ENCODE assay signal across 12 cellular contexts in genomic region chr1:158951956-158952355, GRCh38. TPM values are rescaled to one million over a fixed set of nuclear protein-coding genes. Genes with fewer than 3 reads are reported as not detected.
DNase-seq lines count a peak whose midpoint lies in the region; ATAC-seq, FAIRE-seq and TF ChIP-seq lines count a peak whose summit lies in the region.
"Had no signal": no experiment of that assay in that cellular context is flagged by ENCODE, and none has a peak within 500 bp of the region (broad histone marks: within the 10 kb centered on the region; RNA-seq: fewer than 3 reads in every experiment).

No MANE protein-coding gene starts in this region.

- H3K9me3 ChIP-seq in Loucy (ENCODE audit: insufficient read depth, low read depth, low read length), result no peaks in the 10 kb centered on the region

- H3K27ac Mint-ChIP-seq in WTC11, result no peak overlapping the region

- no peaks in the 10 kb centered on the region for H3K79me2 ChIP-seq in Loucy (ENCODE audit: insufficient read depth, low read length)

- 0 out of 2 replicates have a peak, but pooled peaks cover 6% of the 10 kb centered on the region for H3F3A ChIP-seq in Loucy (ENCODE audit: low read depth)

- no peak for FAIRE-seq in RCC 7860 (lab: Jason Lieb, UNC)
- FAIRE-seq: small intestine had no signal

- H4K20me1 ChIP-seq in Loucy (ENCODE audit: insufficient read depth, low read length, poor library complexity, severe bottlenecking), result no peaks in the 10 kb centered on the region

- no peak overlapping the region; the same call in 1 of the 2 replicates for H3K4me3 Mint-ChIP-seq in WTC11

- no peaks in the 10 kb centered on the region for H3K27me3 ChIP-seq in Loucy (ENCODE audit: insufficient read depth, low read length, poor library complexity, severe bottlenecking)

- TF ChIP-seq CTCF in GM13976 (IDR thresholded peaks at IDR 0.05; ENCODE audit: borderline replicate concordance, control extremely low read depth, extremely low read depth, insufficient read depth, missing control alignments) (no peak), Loucy (conservative IDR thresholded peaks at IDR 0.05; ENCODE audit: low read length) (peak; percentile 21; the same call in 1 of the 2 replicates), WTC11 (IDR thresholded peaks at IDR 0.05) (no peak)

- H3K9me3 Mint-ChIP-seq in WTC11, result peaks cover 21% of the 10 kb centered on the region

- H3K36me3 Mint-ChIP-seq in WTC11, result peaks cover 7% of the 10 kb centered on the region

- H3K4me1 Mint-ChIP-seq in WTC11, result peaks cover 19% of the 10 kb centered on the region

- peak overlapping the region; percentile 69 for H2AFZ ChIP-seq in Loucy (ENCODE audit: low read length)

- peaks cover 50% of the 10 kb centered on the region for H3K27me3 Mint-ChIP-seq in WTC11 (ENCODE audit: low read depth)

- no peaks in the 10 kb centered on the region for H3K9me2 ChIP-seq in Loucy (replicated peaks; ENCODE audit: low read depth, low read length)

- peak overlapping the region; percentile 71 for H3K4me3 ChIP-seq in Loucy (ENCODE audit: low read length, poor library complexity, severe bottlenecking)

- in situ Hi-C loops in GM13976 (cut with MboI; ENCODE audit: low sequenced_read_pairs, unreplicated experiment), result no loop called here

- DNase-seq in GM13976 (ENCODE audit: low spot score) (peak; percentile 42), WTC11 (ENCODE audit: low spot score) (peak; percentile 41), Ammon's horn (ENCODE audit: low spot score) (no peak), occipital lobe (lab: John Stamatoyannopoulos, UW) (no peak), medulla oblongata (ENCODE audit: extremely low spot score) (no peak), RCC 7860 (ENCODE audit: low spot score) (no peak)
- DNase-seq: small intestine; stimulated activated naive CD4-positive, alpha-beta T cell treated with Interleukin-2 at 50 U/mL for 16 hours had no signal

- ATAC-seq in GM21619 (IDR thresholded peaks at IDR 0.05; ENCODE audit: unreplicated experiment) (peak; percentile 66), WTC11 (peak; percentile 84)

- H3K9ac ChIP-seq in Loucy (ENCODE audit: low read depth, low read length, poor library complexity, severe bottlenecking), result peak overlapping the region; percentile 68

- CTCF ChIA-PET in WTC11 (lab: Charles Lee), result interaction anchor here (0.7 to 0.8 kb wide), 3 partner anchors 146 to 771 kb away, joined by 3 to 7 read pairs (median 3); no protein-coding TSS in a partner anchor

- H3K4me2 ChIP-seq in Loucy (ENCODE audit: low read depth, low read length, poor library complexity, severe bottlenecking), result peak overlapping the region; percentile 88

- peaks cover 15% of the 10 kb centered on the region for H3K4me1 ChIP-seq in Loucy (ENCODE audit: insufficient read depth, low read length, poor library complexity, severe bottlenecking)

- POLR2A ChIA-PET in WTC11 (lab: Charles Lee), result interaction anchor here (0.6 to 0.7 kb wide), 2 partner anchors 16 to 51 kb away, joined by 3 read pairs; no protein-coding TSS in a partner anchor

- H3K36me3 ChIP-seq in Loucy (ENCODE audit: insufficient read depth, low read length), result no peaks in the 10 kb centered on the region

TF ChIP-seq in WTC11, 78 proteins besides CTCF, POLR2A, EP300 and RAD21:
- no peak for TF ChIP-seq SMAD4 (CRISPR knock-in tag; IDR thresholded peaks at IDR 0.05)
- no peak for TF ChIP-seq NFATC4 (CRISPR knock-in tag; IDR thresholded peaks at IDR 0.05)
- TF ChIP-seq FOXJ3 (CRISPR knock-in tag; IDR thresholded peaks at IDR 0.05; ENCODE audit: borderline replicate concordance), result no peak
- TF ChIP-seq GABPB1 (CRISPR knock-in tag; IDR thresholded peaks at IDR 0.05), result no peak
- TF ChIP-seq SOX15 (CRISPR knock-in tag; IDR thresholded peaks at IDR 0.05), result no peak
- no peak for TF ChIP-seq CBFB (CRISPR knock-in tag; IDR thresholded peaks at IDR 0.05; ENCODE audit: low read depth)
- no peak for TF ChIP-seq TEAD4 (CRISPR knock-in tag; IDR thresholded peaks at IDR 0.05)

RNA-seq across cellular contexts. Expression of gene PYHIN1, which starts 20.6 kb away (rescaled TPM):
- total RNA-seq in WTC11 (2021), result 0.11 TPM in 1 of 3 replicates, not detected in the others
- total RNA-seq in occipital lobe, result not detected
- total RNA-seq: chondrocyte, glomerular endothelial cell had no signal

RNA-seq across cellular contexts. Expression of gene IFI16, which starts 57.8 kb away (rescaled TPM):
- total RNA-seq in WTC11 (2021), result 2.0 to 3.2 TPM (median 2.9 TPM) in 3 replicates
- total RNA-seq in occipital lobe, result 23.4 TPM

Comparison
In these comparisons a context has a peak if more than half of its experiments do, and no peak if none do; other contexts are left out.
1. DNase-seq: peak in GM13976 (single experiment) and WTC11 (single experiment); none in Ammon's horn (single experiment), occipital lobe (single experiment), medulla oblongata (single experiment) and RCC 7860 (single experiment).